In the genomic region with DNA sequence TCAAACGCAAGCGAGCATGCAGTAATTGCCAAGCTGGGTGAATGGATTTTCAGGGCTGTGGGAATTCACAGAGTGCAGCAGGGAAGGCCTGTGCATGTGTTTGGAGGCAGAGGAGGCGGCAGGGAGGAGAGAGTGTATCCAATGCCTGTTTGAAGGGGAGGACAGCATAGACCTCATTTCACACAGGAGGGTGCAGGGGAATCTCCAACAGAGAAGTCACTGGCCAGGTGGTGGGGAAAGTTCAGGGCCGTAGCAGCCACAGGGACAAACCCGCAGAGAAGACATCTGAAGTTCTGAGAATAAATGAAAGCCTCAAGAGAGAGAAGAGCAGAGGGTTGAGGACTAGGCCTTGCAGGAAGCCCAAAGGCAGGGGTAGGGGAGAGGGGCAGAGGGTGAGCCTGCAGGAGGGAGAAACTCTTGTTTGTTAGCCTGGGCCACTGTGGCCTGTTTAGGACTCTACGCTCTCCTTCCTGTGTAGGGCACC, we compare ENCODE assay signal across 11 cellular contexts. TPM values are rescaled to one million over a fixed set of nuclear protein-coding genes. Genes with fewer than 3 reads are reported as not detected.
DNase-seq lines count a peak whose midpoint lies in the region; ATAC-seq and TF ChIP-seq lines count a peak whose summit lies in the region.
"Had no signal": no experiment of that assay in that cellular context is flagged by ENCODE, and none has a peak within 500 bp of the region (broad histone marks: within the 10 kb centered on the region; RNA-seq: fewer than 3 reads in every experiment).

No MANE protein-coding gene starts in this region.

- H3K4me3 ChIP-seq in GM12865 (ENCODE audit: low read depth, low read length) (no peak overlapping the region), heart right ventricle (no peak overlapping the region)
- H3K4me3 ChIP-seq: K562 had no signal

- H3K36me3 ChIP-seq in heart right ventricle: no peaks in the 10 kb centered on the region

- no peak overlapping the region for H3K27ac ChIP-seq in heart right ventricle

- DNase-seq in GM12865 (ENCODE audit: low read depth) (peak; percentile 84), T-helper 17 cell (no peak), nephron progenitor cell (no peak), superior temporal gyrus (ENCODE audit: extremely low spot score) (no peak), heart right ventricle (no peak)
- DNase-seq: NCI-H2171 treated with DMSO at 0.1 percent for 48 hours; stimulated activated CD8-positive, alpha-beta memory T cell treated with anti-CD3 and anti-CD28 coated beads, Interleukin-4, amount 100 ng/mL, for 48 hours had no signal

- no peaks in the 10 kb centered on the region for H3K9me3 Mint-ChIP-seq in nephron progenitor cell

- H3K4me1 ChIP-seq in heart right ventricle: peaks cover 0 to 6% (median 0%) of the 10 kb centered on the region in 9 donors

- ATAC-seq in GM21723 (IDR thresholded peaks at IDR 0.05; ENCODE audit: unreplicated experiment) (peak; percentile 47), T-helper 17 cell (no peak), GM18861 (IDR thresholded peaks at IDR 0.05; ENCODE audit: unreplicated experiment) (no peak), HG03342 (IDR thresholded peaks at IDR 0.05; ENCODE audit: unreplicated experiment) (no peak), heart right ventricle (no peak)
- ATAC-seq: K562 had no signal

- H3K36me3 Mint-ChIP-seq in T-helper 17 cell (ENCODE audit: low read depth) (peaks cover 2% of the 10 kb centered on the region), nephron progenitor cell (ENCODE audit: low read depth) (no peaks in the 10 kb centered on the region)

- H3K27me3 Mint-ChIP-seq in T-helper 17 cell (no peaks in the 10 kb centered on the region), nephron progenitor cell (ENCODE audit: low read depth, poor library complexity) (peaks cover 20% of the 10 kb centered on the region)

- no peaks in the 10 kb centered on the region for H3K27me3 ChIP-seq in heart right ventricle

- H3K4me3 Mint-ChIP-seq in T-helper 17 cell: no peak overlapping the region
- no peak overlapping the region for H3K4me3 Mint-ChIP-seq in nephron progenitor cell

- no peaks in the 10 kb centered on the region for H3K9me3 ChIP-seq in T-helper 17 cell (ENCODE audit: control insufficient read depth, low read length, poor library complexity, severe bottlenecking)
- H3K9me3 ChIP-seq in heart right ventricle: no peaks in the 10 kb centered on the region

- TF ChIP-seq CTCF in GM12865 (IDR thresholded peaks at IDR 0.05; ENCODE audit: insufficient read depth, low read depth, low read length, missing control alignments) (no peak), nephron progenitor cell (IDR thresholded peaks at IDR 0.05) (no peak), heart right ventricle (IDR thresholded peaks at IDR 0.05) (no peak)

- peaks cover 18% of the 10 kb centered on the region for H3K4me1 Mint-ChIP-seq in T-helper 17 cell
- H3K4me1 Mint-ChIP-seq in nephron progenitor cell: peaks cover 36% of the 10 kb centered on the region

- peak overlapping the region; percentile 14 for H3K27ac Mint-ChIP-seq in T-helper 17 cell
- peak overlapping the region; percentile 76 for H3K27ac Mint-ChIP-seq in nephron progenitor cell

- WGBS in heart right ventricle, 2 donors: 91 to 98% methylated on average over 6 of the region's 6 CpGs

- intact Hi-C loops in heart right ventricle (cut with DNase I): loop anchor here in 1 of 10 donors (1.0 kb wide), 1 partner anchor 18 kb away; no protein-coding TSS in a partner anchor

RNA-seq across cellular contexts. Expression of gene KDM2A, which starts 19.2 kb away (rescaled TPM):
- total RNA-seq in T-helper 17 cell (100 to 1,000 TPM; 366 to 425 TPM), heart right ventricle (10 to 100 TPM; 31.3 to 45.7 (median 37.5) TPM)
- polyA plus RNA-seq in heart right ventricle: 10 to 100 TPM; 16.5 to 29.5 TPM

RNA-seq across cellular contexts. Expression of gene RHOD, which starts 43.2 kb away (rescaled TPM):
- total RNA-seq in T-helper 17 cell (not detected), heart right ventricle (100 to 1,000 TPM in 1 of 10 donors, 10 to 100 TPM in 9; 21.9 to 103 (median 29.5) TPM)
- 10 to 100 TPM; 76.0 to 98.8 TPM for polyA plus RNA-seq in heart right ventricle
- total RNA-seq: K562 had no signal
- polyA plus RNA-seq: K562 had no signal

Comparison
In these comparisons a context has a peak if more than half of its experiments do, and no peak if none do; other contexts are left out.
1. RNA of gene KDM2A, which starts 19.2 kb away (total RNA-seq): 366 to 425 TPM in T-helper 17 cell; 31.3 to 45.7 TPM in heart right ventricle; every median in the first group is over 4 times any median in the second.
2. RNA of gene RHOD, which starts 43.2 kb away (total RNA-seq): 21.9 to 103 TPM in heart right ventricle; not detected in T-helper 17 cell; every median in the first group is over 10 times any median in the second.